ENCODE assay signal across 28 cellular contexts in the genomic region with DNA sequence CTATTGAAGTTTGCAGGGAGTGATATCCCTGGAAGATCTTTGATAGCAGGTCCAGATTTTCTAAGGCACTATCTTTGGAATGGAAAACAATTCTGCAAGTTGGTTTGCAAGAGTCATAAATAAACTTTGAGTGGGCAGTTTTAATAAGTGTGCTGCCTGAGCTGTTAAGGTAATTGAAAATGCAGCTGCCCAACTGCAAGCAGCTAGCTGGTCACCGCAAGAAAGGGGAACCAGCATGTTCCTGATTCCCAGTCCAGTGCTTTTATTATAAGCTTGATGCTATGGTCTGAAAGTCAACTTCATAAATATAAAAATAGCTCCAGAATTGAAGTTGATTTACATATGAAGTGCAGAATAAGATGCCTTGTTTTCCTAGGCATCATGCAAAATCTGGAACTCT.
"Had no signal": no experiment of that assay in that cellular context is flagged by ENCODE, and none has a peak within 500 bp of the region (broad histone marks: within the 10 kb centered on the region; RNA-seq: fewer than 3 reads in every experiment).

No MANE protein-coding gene starts in this region.

- H3K27ac Mint-ChIP-seq: activated CD4-positive, alpha-beta memory T cell treated with anti-CD3 and anti-CD28 coated beads, Interleukin-2, amount 10 ng/mL, durations not matched to agents 7 days and 5 days; activated CD4-positive, alpha-beta T cell treated with anti-CD3 and anti-CD28 coated beads, Interleukin-2, amount 10 ng/mL, durations not matched to agents 7 days and 5 days; activated naive CD4-positive, alpha-beta T cell treated with anti-CD3 and anti-CD28 coated beads for 36 hours; activated naive CD4-positive, alpha-beta T cell treated with anti-CD3 and anti-CD28 coated beads, Interleukin-2, amount 50 U/mL, for 72 hours; activated naive CD8-positive, alpha-beta T cell treated with anti-CD3 and anti-CD28 coated beads, Interleukin-2, amount 10 ng/mL, durations not matched to agents 7 days and 5 days; activated T-cell treated with anti-CD3 and anti-CD28 coated beads, Interleukin-2, amount 50 U/mL, for 24 hours; activated T-cell treated with anti-CD3 and anti-CD28 coated beads, Interleukin-2, amount 50 U/mL, for 72 hours; brain; WTC11 had no signal

- H3K4me1 Mint-ChIP-seq: activated CD4-positive, alpha-beta memory T cell treated with anti-CD3 and anti-CD28 coated beads, Interleukin-2, amount 10 ng/mL, durations not matched to agents 7 days and 5 days; activated CD4-positive, alpha-beta T cell treated with anti-CD3 and anti-CD28 coated beads, Interleukin-2, amount 10 ng/mL, durations not matched to agents 7 days and 5 days; activated naive CD8-positive, alpha-beta T cell treated with anti-CD3 and anti-CD28 coated beads, Interleukin-2, amount 10 ng/mL, durations not matched to agents 7 days and 5 days; brain; WTC11 had no signal

- DNase-seq: activated CD4-positive, alpha-beta memory T cell treated with anti-CD3 and anti-CD28 coated beads, Interleukin-2, amount 10 ng/mL, durations not matched to agents 7 days and 5 days; activated CD4-positive, alpha-beta T cell treated with anti-CD3 and anti-CD28 coated beads for 1 hour; activated CD4-positive, alpha-beta T cell treated with anti-CD3 and anti-CD28 coated beads for 4 hours; activated CD4-positive, alpha-beta T cell treated with anti-CD3 and anti-CD28 coated beads, Interleukin-2, amount 10 ng/mL, durations not matched to agents 7 days and 5 days; activated CD4-positive, alpha-beta T cell treated with anti-CD3 and anti-CD28 coated beads, Interleukin-2, amount 50 U/mL, for 4 hours; activated CD8-positive, alpha-beta memory T cell treated with anti-CD3 and anti-CD28 coated beads, Interleukin-2, amount 50 U/mL, for 48 hours; activated effector memory CD4-positive, alpha-beta T cell treated with Interleukin-2 at 50 U/mL for 16 hours; activated gamma-delta T cell treated with Interleukin-2 at 50 U/mL for 16 hours; activated naive CD4-positive, alpha-beta T cell treated with anti-CD3 and anti-CD28 coated beads for 36 hours; activated naive CD8-positive, alpha-beta T cell treated with anti-CD3 and anti-CD28 coated beads, Interleukin-2, amount 10 ng/mL, durations not matched to agents 7 days and 5 days; activated T-cell treated with anti-CD3 and anti-CD28 coated beads for 4 hours; activated T-cell treated with anti-CD3 and anti-CD28 coated beads, Interleukin-2, amount 50 U/mL, for 24 hours; activated T-cell treated with anti-CD3 and anti-CD28 coated beads, Interleukin-2, amount 50 U/mL, for 72 hours; central memory CD4-positive, alpha-beta T cell; cerebellar nuclear complex; colonic mucosa; effector CD8-positive, alpha-beta T cell; foreskin fibroblast; head of caudate nucleus; T-helper 2 cell had no signal

- H3K36me3 ChIP-seq: ascending aorta, breast epithelium, cardiac muscle cell, colonic mucosa had no signal

- ATAC-seq: activated naive CD4-positive, alpha-beta T cell treated with anti-CD3 and anti-CD28 coated beads, Interleukin-2, amount 50 U/mL, for 72 hours; activated T-cell treated with anti-CD3 and anti-CD28 coated beads, Interleukin-2, amount 50 U/mL, for 72 hours; WTC11 had no signal

- H3K27me3 ChIP-seq: ascending aorta, breast epithelium, cardiac muscle cell, colonic mucosa had no signal

- H3K36me3 Mint-ChIP-seq: activated naive CD8-positive, alpha-beta T cell treated with anti-CD3 and anti-CD28 coated beads, Interleukin-2, amount 10 ng/mL, durations not matched to agents 7 days and 5 days; brain had no signal

- H3K4me3 ChIP-seq: ascending aorta, breast epithelium, cardiac muscle cell, colonic mucosa had no signal

- H3K27me3 Mint-ChIP-seq: activated CD4-positive, alpha-beta memory T cell treated with anti-CD3 and anti-CD28 coated beads, Interleukin-2, amount 10 ng/mL, durations not matched to agents 7 days and 5 days; activated CD4-positive, alpha-beta T cell treated with anti-CD3 and anti-CD28 coated beads, Interleukin-2, amount 10 ng/mL, durations not matched to agents 7 days and 5 days; activated naive CD8-positive, alpha-beta T cell treated with anti-CD3 and anti-CD28 coated beads, Interleukin-2, amount 10 ng/mL, durations not matched to agents 7 days and 5 days; activated T-cell treated with anti-CD3 and anti-CD28 coated beads, Interleukin-2, amount 50 U/mL, for 24 hours; brain had no signal

- H3K4me1 ChIP-seq: ascending aorta, breast epithelium, colonic mucosa had no signal

- H3K4me3 Mint-ChIP-seq: activated CD4-positive, alpha-beta memory T cell treated with anti-CD3 and anti-CD28 coated beads, Interleukin-2, amount 10 ng/mL, durations not matched to agents 7 days and 5 days; activated CD4-positive, alpha-beta T cell treated with anti-CD3 and anti-CD28 coated beads, Interleukin-2, amount 10 ng/mL, durations not matched to agents 7 days and 5 days; activated naive CD4-positive, alpha-beta T cell treated with anti-CD3 and anti-CD28 coated beads for 36 hours; activated naive CD8-positive, alpha-beta T cell treated with anti-CD3 and anti-CD28 coated beads, Interleukin-2, amount 10 ng/mL, durations not matched to agents 7 days and 5 days; activated T-cell treated with anti-CD3 and anti-CD28 coated beads, Interleukin-2, amount 50 U/mL, for 24 hours; activated T-cell treated with anti-CD3 and anti-CD28 coated beads, Interleukin-2, amount 50 U/mL, for 72 hours; brain; WTC11 had no signal

- H3K27ac ChIP-seq: ascending aorta, breast epithelium, cardiac muscle cell, colonic mucosa, epithelial cell of prostate, VCaP had no signal

- H3K9me3 ChIP-seq: ascending aorta, breast epithelium, colonic mucosa had no signal
